Comparison of ENCODE assay signal across 22 cellular contexts in the genomic region with DNA sequence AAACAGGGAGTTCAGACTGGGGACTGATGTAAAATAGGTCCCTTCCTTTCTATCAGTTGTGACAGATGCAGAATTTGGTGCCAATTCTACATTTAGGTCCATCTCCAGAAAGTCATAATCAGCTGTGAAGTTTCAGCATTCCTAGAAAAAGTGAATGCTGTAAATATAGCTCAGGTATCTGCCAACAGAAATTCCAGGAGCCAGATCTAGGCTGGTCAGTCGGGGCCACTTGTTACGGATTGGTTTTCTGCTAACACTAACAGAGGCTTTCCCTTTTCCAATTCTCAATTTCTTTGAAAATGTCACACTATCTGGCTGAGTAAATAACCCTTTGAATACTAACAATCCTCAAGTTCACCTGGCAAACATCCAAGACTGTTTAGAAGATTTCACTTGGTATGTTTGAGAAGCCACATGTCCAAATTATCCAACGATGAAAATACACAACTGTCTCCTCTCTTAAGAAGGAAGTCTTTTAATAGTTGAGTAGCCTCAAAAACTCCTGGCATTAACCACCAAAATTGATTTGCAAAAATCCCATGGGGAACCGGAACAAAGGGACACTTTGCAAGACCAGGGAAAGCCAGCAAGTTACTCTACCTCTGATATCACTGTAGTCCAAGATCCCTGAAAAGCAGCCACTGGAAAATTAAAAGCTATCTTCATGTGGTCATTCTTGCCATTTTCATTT.
DNase-seq lines count a peak whose midpoint lies in the region; ATAC-seq and TF ChIP-seq lines count a peak whose summit lies in the region.
"Had no signal": no experiment of that assay in that cellular context is flagged by ENCODE, and none has a peak within 500 bp of the region (broad histone marks: within the 10 kb centered on the region; RNA-seq: fewer than 3 reads in every experiment).

No MANE protein-coding gene starts in this region.

- H3K9me3 ChIP-seq in BLaER1 = no peaks in the 10 kb centered on the region
- H3K9me3 ChIP-seq: Caco-2, vagina had no signal

- ATAC-seq in foreskin keratinocyte = no peak
- no peak for ATAC-seq in omental fat pad (ENCODE audit: low FRiP score)
- ATAC-seq: T-helper 17 cell had no signal

- 0 out of 2 replicates have a peak overlapping the region, but pooled peaks have one; percentile 10 for H3K4me2 ChIP-seq in BLaER1
- H3K4me2 ChIP-seq: hepatocyte had no signal

- no peaks in the 10 kb centered on the region for H3K27me3 ChIP-seq in BLaER1
- no peaks in the 10 kb centered on the region for H3K27me3 ChIP-seq in foreskin keratinocyte
- H3K27me3 ChIP-seq: hepatocyte, vagina had no signal

- H3K36me3 ChIP-seq in BLaER1 = no peaks in the 10 kb centered on the region
- H3K36me3 ChIP-seq: vagina had no signal

- DNase-seq in EH (ENCODE audit: low read depth) = peak; percentile 22
- peak; percentile 26 for DNase-seq in NCI-H2227 treated with DMSO at 0.1 percent for 48 hours (lab: John Stamatoyannopoulos, UW)
- peak; percentile 4 for DNase-seq in choroid plexus epithelial cell (ENCODE audit: low read depth)
- DNase-seq in AG08396 (ENCODE audit: low spot score) = no peak
- DNase-seq in foreskin keratinocyte = no peak
- no peak for DNase-seq in activated CD4-positive, CD25-positive, alpha-beta regulatory T cell (lab: John Stamatoyannopoulos, UW)
- DNase-seq in omental fat pad (ENCODE audit: low spot score) = no peak
- DNase-seq: activated CD4-positive, alpha-beta T cell treated with anti-CD3 and anti-CD28 coated beads, Interleukin-2, amount 50 U/mL, for 48 hours; activated naive CD4-positive, alpha-beta T cell treated with Interleukin-2 at 50 U/mL for 16 hours; activated T-cell treated with anti-CD3 and anti-CD28 coated beads, Interleukin-2, amount 50 U/mL, for 1 hour; Caco-2; endodermal cell; GDM1; NCI-H1436 treated with DMSO at 0.1 percent for 48 hours; SHP77 treated with DMSO at 0.1 percent for 48 hours; stimulated activated CD8-positive, alpha-beta memory T cell treated with anti-CD3 and anti-CD28 coated beads, Interleukin-4, amount 100 ng/mL, for 48 hours; substantia nigra; T-helper 17 cell had no signal

- H3K4me3 ChIP-seq in BLaER1 (no peak overlapping the region), choroid plexus epithelial cell (ENCODE audit: low read depth, low read length) (no peak overlapping the region)
- H3K4me3 ChIP-seq: hepatocyte, vagina had no signal

- H3K4me1 ChIP-seq in BLaER1 (peaks cover 5% of the 10 kb centered on the region; the same call in 1 of the 2 replicates), foreskin keratinocyte (no peaks in the 10 kb centered on the region)
- H3K4me1 ChIP-seq: Caco-2, vagina had no signal

- TF ChIP-seq CTCF in choroid plexus epithelial cell (conservative IDR thresholded peaks at IDR 0.05; ENCODE audit: low read depth, low read length) = no peak
- no peak for TF ChIP-seq CTCF in foreskin keratinocyte (conservative IDR thresholded peaks at IDR 0.05)
- no peak for TF ChIP-seq CTCF in omental fat pad (IDR thresholded peaks at IDR 0.05)

- H4K20me1 ChIP-seq in BLaER1 = no peaks in the 10 kb centered on the region

- H3K27ac ChIP-seq in BLaER1 (no peak overlapping the region), foreskin keratinocyte (no peak overlapping the region)
- H3K27ac ChIP-seq: hepatocyte, vagina, VCaP had no signal

- no peak overlapping the region for H3K9ac ChIP-seq in BLaER1

Comparison
In these comparisons a context has a peak if more than half of its experiments do, and no peak if none do; other contexts are left out.
1. DNase-seq: peak in EH (single experiment), NCI-H2227 treated with DMSO at 0.1 percent for 48 hours (single experiment) and choroid plexus epithelial cell (single experiment); none in AG08396 (single experiment), foreskin keratinocyte (0 of 2), activated CD4-positive, CD25-positive, alpha-beta regulatory T cell (0 of 4) and omental fat pad (single experiment).